25 cellular contexts compared by ENCODE assay signal in genomic region chr4:112058433-112058832, GRCh38.
DNase-seq lines count a peak whose midpoint lies in the region; ATAC-seq, FAIRE-seq and TF ChIP-seq lines count a peak whose summit lies in the region.
"Had no signal": no experiment of that assay in that cellular context is flagged by ENCODE, and none has a peak within 500 bp of the region (broad histone marks: within the 10 kb centered on the region; RNA-seq: fewer than 3 reads in every experiment).

No MANE protein-coding gene starts in this region.

- intact Hi-C loops in endothelial cell of umbilical vein (cut with micrococcal nuclease), result no loop called here

- H3K4me1 Mint-ChIP-seq in WTC11, result peaks cover 24% of the 10 kb centered on the region
- H3K4me1 Mint-ChIP-seq in stimulated activated memory B cell treated with anti-CD40 and anti-IgM and Interleukin-4, amounts not matched to agents 10 μg/mL and 1 μg/mL and 100 μg/mL, for 72 hours, result no peaks in the 10 kb centered on the region
- H3K4me1 Mint-ChIP-seq: B cell, memory B cell, natural killer cell had no signal

- no peak overlapping the region for H3K27ac ChIP-seq in endothelial cell of umbilical vein (ENCODE audit: insufficient read depth, low read depth, low read length)
- H3K27ac ChIP-seq: parathyroid adenoma had no signal

- H3K9me1 ChIP-seq in endothelial cell of umbilical vein (replicated peaks; ENCODE audit: control insufficient read depth, extremely low read depth, insufficient read depth, low read length), result no peaks in the 10 kb centered on the region

- dilution Hi-C loops in endothelial cell of umbilical vein (cut with MboI; ENCODE audit: extremely low pct_ligation_motif_present, low sequenced_read_pairs), result no loop called here

- no peaks in the 10 kb centered on the region for H3K9me2 ChIP-seq in Loucy (replicated peaks; ENCODE audit: low read depth, low read length)

- no peaks in the 10 kb centered on the region for H3K9me3 ChIP-seq in Loucy (ENCODE audit: insufficient read depth, low read depth, low read length)
- H3K9me3 ChIP-seq in endothelial cell of umbilical vein (replicated peaks; ENCODE audit: control insufficient read depth, insufficient read depth, low read length), result no peaks in the 10 kb centered on the region

- DNase-seq in GM03348 (ENCODE audit: low spot score) (peak; percentile 48), endothelial cell of umbilical vein (ENCODE audit: low read depth, low spot score) (peak; percentile 47), non-pigmented ciliary epithelial cell (ENCODE audit: low read depth) (peak; percentile 42), WTC11 (ENCODE audit: low spot score) (no peak), frontal cortex (ENCODE audit: low spot score in 2 of 2) (no peak)
- DNase-seq: activated CD4-positive, alpha-beta T cell treated with anti-CD3 and anti-CD28 coated beads, Interleukin-2, amount 50 U/mL, for 1 hour; activated CD8-positive, alpha-beta memory T cell treated with anti-CD3 and anti-CD28 coated beads, Interleukin-2, amount 50 U/mL, for 48 hours; activated gamma-delta T cell; anterior cingulate cortex; effector memory CD4-positive, alpha-beta T cell; hypothalamus; kidney; natural killer cell; NCI-H1092 treated with DMSO at 0.1 percent for 48 hours; NCI-H2081 treated with DMSO at 0.1 percent for 48 hours; NCI-H510A treated with DMSO at 0.1 percent for 48 hours; stimulated activated CD4-positive, alpha-beta T cell treated with anti-CD3 and anti-CD28 coated beads, Interleukin-2, amount 100 ng/mL, for 24 hours had no signal

- H3K4me3 Mint-ChIP-seq in WTC11, result no peak overlapping the region
- H3K4me3 Mint-ChIP-seq in stimulated activated memory B cell treated with anti-CD40 and anti-IgM and Interleukin-4, amounts not matched to agents 10 μg/mL and 1 μg/mL and 100 μg/mL, for 72 hours, result no peak overlapping the region
- H3K4me3 Mint-ChIP-seq: B cell; memory B cell; natural killer cell; stimulated activated naive CD8-positive, alpha-beta T cell treated with anti-CD3 and anti-CD28 coated beads, Interleukin-15, Interleukin-2, amounts not matched to agents 100 ng/mL and 50 ng/mL, for 24 hours had no signal

- H4K20me1 ChIP-seq in Loucy (ENCODE audit: insufficient read depth, low read length, poor library complexity, severe bottlenecking) (no peaks in the 10 kb centered on the region), endothelial cell of umbilical vein (replicated peaks; ENCODE audit: control insufficient read depth, extremely low read depth, insufficient read depth, low read length) (no peaks in the 10 kb centered on the region)

- H3K9ac ChIP-seq in Loucy (ENCODE audit: low read depth, low read length, poor library complexity, severe bottlenecking), result peak overlapping the region; percentile 25
- no peak overlapping the region for H3K9ac ChIP-seq in endothelial cell of umbilical vein (replicated peaks; ENCODE audit: extremely low read depth, insufficient read depth, low read length)
- H3K9ac ChIP-seq: parathyroid adenoma had no signal

- no peak overlapping the region for H2AFZ ChIP-seq in Loucy (ENCODE audit: low read length)
- peak overlapping the region; percentile 5 for H2AFZ ChIP-seq in endothelial cell of umbilical vein (ENCODE audit: low read depth, low read length)
- H2AFZ ChIP-seq: parathyroid adenoma had no signal

- ATAC-seq in WTC11 (no peak), HG03520 (IDR thresholded peaks at IDR 0.05; ENCODE audit: unreplicated experiment) (no peak)
- no peak for ATAC-seq in stimulated activated memory B cell treated with anti-CD40 and anti-IgM and Interleukin-4, amounts not matched to agents 10 μg/mL and 1 μg/mL and 100 μg/mL, for 72 hours
- ATAC-seq: natural killer cell, Right ventricle myocardium inferior had no signal

- peaks cover 12% of the 10 kb centered on the region for H3F3A ChIP-seq in Loucy (ENCODE audit: low read depth)

- H3K4me2 ChIP-seq in Loucy (ENCODE audit: low read depth, low read length, poor library complexity, severe bottlenecking), result peak overlapping the region; percentile 53
- H3K4me2 ChIP-seq in endothelial cell of umbilical vein (ENCODE audit: insufficient read depth, low read length), result no peak overlapping the region

- no peaks in the 10 kb centered on the region for H3K27me3 Mint-ChIP-seq in WTC11 (ENCODE audit: low read depth)
- H3K27me3 Mint-ChIP-seq in stimulated activated memory B cell treated with anti-CD40 and anti-IgM and Interleukin-4, amounts not matched to agents 10 μg/mL and 1 μg/mL and 100 μg/mL, for 72 hours, result peaks cover 18% of the 10 kb centered on the region
- H3K27me3 Mint-ChIP-seq: stimulated activated naive CD8-positive, alpha-beta T cell treated with anti-CD3 and anti-CD28 coated beads, Interleukin-15, Interleukin-2, amounts not matched to agents 100 ng/mL and 50 ng/mL, for 24 hours had no signal

- no peaks in the 10 kb centered on the region for H3K79me2 ChIP-seq in Loucy (ENCODE audit: insufficient read depth, low read length)
- H3K79me2 ChIP-seq in endothelial cell of umbilical vein (ENCODE audit: control insufficient read depth, insufficient read depth, low read length), result no peaks in the 10 kb centered on the region
- H3K79me2 ChIP-seq: parathyroid adenoma had no signal

- FAIRE-seq in endothelial cell of umbilical vein (lab: Jason Lieb, UNC) (peak; percentile 79), frontal cortex (lab: Jason Lieb, UNC) (no peak)
- FAIRE-seq: kidney had no signal

- H3K4me1 ChIP-seq in Loucy (ENCODE audit: insufficient read depth, low read length, poor library complexity, severe bottlenecking) (peaks cover 57% of the 10 kb centered on the region), endothelial cell of umbilical vein (ENCODE audit: control insufficient read depth, extremely low read depth, insufficient read depth, low read length) (peaks cover 9% of the 10 kb centered on the region)
- H3K4me1 ChIP-seq: parathyroid adenoma had no signal

- H3K4me3 ChIP-seq in Loucy (ENCODE audit: low read length, poor library complexity, severe bottlenecking), result no peak overlapping the region
- H3K4me3 ChIP-seq in endothelial cell of umbilical vein (replicated peaks in 1 of 3; ENCODE audit: insufficient read depth in 1 of 3, low read depth in 1 of 3, low read length in 3 of 3), result no peak overlapping the region

- H3K36me3 Mint-ChIP-seq in WTC11, result no peaks in the 10 kb centered on the region
- peaks cover 6% of the 10 kb centered on the region for H3K36me3 Mint-ChIP-seq in stimulated activated memory B cell treated with anti-CD40 and anti-IgM and Interleukin-4, amounts not matched to agents 10 μg/mL and 1 μg/mL and 100 μg/mL, for 72 hours
- H3K36me3 Mint-ChIP-seq: memory B cell, natural killer cell had no signal

- no peaks in the 10 kb centered on the region for H3K9me3 Mint-ChIP-seq in WTC11
- no peaks in the 10 kb centered on the region for H3K9me3 Mint-ChIP-seq in stimulated activated memory B cell treated with anti-CD40 and anti-IgM and Interleukin-4, amounts not matched to agents 10 μg/mL and 1 μg/mL and 100 μg/mL, for 72 hours
- H3K9me3 Mint-ChIP-seq: memory B cell; natural killer cell; stimulated activated naive CD8-positive, alpha-beta T cell treated with anti-CD3 and anti-CD28 coated beads, Interleukin-15, Interleukin-2, amounts not matched to agents 100 ng/mL and 50 ng/mL, for 24 hours had no signal

- no peaks in the 10 kb centered on the region for H3K36me3 ChIP-seq in Loucy (ENCODE audit: insufficient read depth, low read length)
- H3K36me3 ChIP-seq in endothelial cell of umbilical vein (ENCODE audit: control insufficient read depth in 2 of 2, extremely low read depth in 1 of 2, insufficient read depth in 2 of 2, low read length in 2 of 2), result no peaks in the 10 kb centered on the region

- no peaks in the 10 kb centered on the region for H3K27me3 ChIP-seq in Loucy (ENCODE audit: insufficient read depth, low read length, poor library complexity, severe bottlenecking)
- H3K27me3 ChIP-seq in endothelial cell of umbilical vein (ENCODE audit: control insufficient read depth in 2 of 2, insufficient read depth in 2 of 2, low read length in 2 of 2), result no peaks in the 10 kb centered on the region

- CTCF ChIA-PET in endothelial cell of umbilical vein (lab: Charles Lee) (no interaction called here), WTC11 (lab: Charles Lee) (interaction anchor here (1.6 kb wide), 1 partner anchor 115 kb away, joined by 8 read pairs; no protein-coding TSS in a partner anchor)

- no peak for TF ChIP-seq POLR2A in endothelial cell of umbilical vein (IDR thresholded peaks at IDR 0.05; ENCODE audit: low read depth, low read length)

- POLR2A ChIA-PET in endothelial cell of umbilical vein (lab: Charles Lee), result no interaction called here
- POLR2A ChIA-PET in WTC11 (lab: Charles Lee), result no interaction called here

- H3K27ac Mint-ChIP-seq in WTC11, result no peak overlapping the region
- H3K27ac Mint-ChIP-seq in stimulated activated memory B cell treated with anti-CD40 and anti-IgM and Interleukin-4, amounts not matched to agents 10 μg/mL and 1 μg/mL and 100 μg/mL, for 72 hours, result no peak overlapping the region
- H3K27ac Mint-ChIP-seq: B cell; memory B cell; natural killer cell; stimulated activated naive CD8-positive, alpha-beta T cell treated with anti-CD3 and anti-CD28 coated beads, Interleukin-15, Interleukin-2, amounts not matched to agents 100 ng/mL and 50 ng/mL, for 24 hours had no signal

- no TSS peak for BruUV-seq in endothelial cell of umbilical vein (replicated peaks; lab: Mats Ljungman, UMichigan)

- no peak for TF ChIP-seq CTCF in Loucy (conservative IDR thresholded peaks at IDR 0.05; ENCODE audit: low read length)
- TF ChIP-seq CTCF in endothelial cell of umbilical vein (IDR thresholded peaks at IDR 0.05; ENCODE audit: extremely low read depth in 1 of 2, insufficient read depth in 1 of 2, low read depth in 1 of 2, low read length in 2 of 2), result no peak
- TF ChIP-seq CTCF in WTC11 (IDR thresholded peaks at IDR 0.05), result no peak

TF ChIP-seq in endothelial cell of umbilical vein, 7 proteins besides CTCF, POLR2A, EP300 and RAD21:
- TF ChIP-seq GATA2 (IDR thresholded peaks at IDR 0.05; ENCODE audit: insufficient read depth, insufficient read length, low read depth, low read length) (peak; percentile 38), POLR2AphosphoS5 (IDR thresholded peaks at IDR 0.05; ENCODE audit: insufficient read depth, low read depth, low read length) (no peak), JUN (IDR thresholded peaks at IDR 0.05; ENCODE audit: borderline replicate concordance, insufficient read depth, insufficient read length, low read depth) (peak; percentile 23)
TF ChIP-seq in endothelial cell of umbilical vein: peak in this region for 2.

TF ChIP-seq in WTC11, 78 proteins besides CTCF, POLR2A, EP300 and RAD21:
- TF ChIP-seq NR1H2 (CRISPR knock-in tag; IDR thresholded peaks at IDR 0.05) (no peak), PREB (CRISPR knock-in tag; IDR thresholded peaks at IDR 0.05; ENCODE audit: borderline replicate concordance) (no peak)
TF ChIP-seq in WTC11: peak in this region for 0.

Comparison
In these comparisons a context has a peak if more than half of its experiments do, and no peak if none do; other contexts are left out.
1. DNase-seq: peak in GM03348 (single experiment), endothelial cell of umbilical vein (single experiment) and non-pigmented ciliary epithelial cell (single experiment); none in WTC11 (single experiment) and frontal cortex (0 of 2).